Comparison of ENCODE assay signal across 19 cellular contexts in genomic region chr12:132328282-132329029, GRCh38. TPM values are rescaled to one million over a fixed set of nuclear protein-coding genes. Genes with fewer than 3 reads are reported as not detected.
DNase-seq lines count a peak whose midpoint lies in the region; ATAC-seq and TF ChIP-seq lines count a peak whose summit lies in the region.
"Had no signal": no experiment of that assay in that cellular context is flagged by ENCODE, and none has a peak within 500 bp of the region (broad histone marks: within the 10 kb centered on the region; RNA-seq: fewer than 3 reads in every experiment).

No MANE protein-coding gene starts in this region.

- H2BK120ac ChIP-seq in mesenchymal stem cell (ENCODE audit: low read depth, low read length) = no peak overlapping the region

- 74% methylated on average over 31 of the region's 34 CpGs for WGBS in mesenchymal stem cell

- H3K9ac ChIP-seq in fibroblast of lung (ENCODE audit: insufficient read depth, low read length) (no peak overlapping the region), skeletal muscle satellite cell (ENCODE audit: low read depth, low read length) (no peak overlapping the region), mesenchymal stem cell (ENCODE audit: low read length) (no peak overlapping the region)

- H3K27me3 Mint-ChIP-seq in activated T-cell treated with anti-CD3 and anti-CD28 coated beads, Interleukin-2, amount 50 U/mL, for 24 hours = peaks cover 63% of the 10 kb centered on the region

- no peak overlapping the region for H2BK12ac ChIP-seq in mesenchymal stem cell (ENCODE audit: low read length in 2 of 2)

- no peaks in the 10 kb centered on the region for H3K4me1 ChIP-seq in fibroblast of lung (ENCODE audit: control insufficient read depth, extremely low read depth, insufficient read depth, low read length)
- H3K4me1 ChIP-seq in skeletal muscle satellite cell (ENCODE audit: control insufficient read depth, insufficient read depth, low read length) = peaks cover 19% of the 10 kb centered on the region
- H3K4me1 ChIP-seq in mesenchymal stem cell (ENCODE audit: control insufficient read depth, insufficient read depth, low read depth, low read length) = peaks cover 1% of the 10 kb centered on the region

- no peaks in the 10 kb centered on the region for H4K20me1 ChIP-seq in fibroblast of lung (ENCODE audit: control insufficient read depth, extremely low read depth, insufficient read depth, low read length)

- no peaks in the 10 kb centered on the region for H3K9me3 Mint-ChIP-seq in activated T-cell treated with anti-CD3 and anti-CD28 coated beads, Interleukin-2, amount 50 U/mL, for 24 hours

- H3K36me3 Mint-ChIP-seq in activated T-cell treated with anti-CD3 and anti-CD28 coated beads, Interleukin-2, amount 50 U/mL, for 24 hours (ENCODE audit: low read depth) = no peaks in the 10 kb centered on the region
- H3K36me3 Mint-ChIP-seq: CD4-positive, CD25-positive, alpha-beta regulatory T cell had no signal

- peak overlapping the region; percentile 33 for H3K27ac Mint-ChIP-seq in activated T-cell treated with anti-CD3 and anti-CD28 coated beads, Interleukin-2, amount 50 U/mL, for 24 hours
- H3K27ac Mint-ChIP-seq: activated CD8-positive, alpha-beta T cell treated with anti-CD3 and anti-CD28 coated beads, Interleukin-2, amount 10 ng/mL, durations not matched to agents 7 days and 5 days; activated T-helper 2 cell treated with anti-CD3 and anti-CD28 coated beads, Interferon-gamma antibody, Interleukin-2, Interleukin-4, amounts not matched to agents 10 μg/mL and 5 μg/mL and 100 μg/mL, durations not matched to agents 14 hours and 24 hours and 36 hours; nephron had no signal

- H2AK5ac ChIP-seq in mesenchymal stem cell (ENCODE audit: low read length, severe bottlenecking) = no peak overlapping the region

- no peak overlapping the region for H2AFZ ChIP-seq in fibroblast of lung (ENCODE audit: low read length)
- no peak overlapping the region for H2AFZ ChIP-seq in mesenchymal stem cell (ENCODE audit: low read depth, low read length)

- TF ChIP-seq POLR2A in GM18505 (IDR thresholded peaks at IDR 0.05; ENCODE audit: borderline replicate concordance, extremely low read depth, insufficient read depth, insufficient read length) = no peak

- H3K27ac ChIP-seq in WERI-Rb-1 (no peak overlapping the region), fibroblast of lung (ENCODE audit: insufficient read depth, low read length) (peak overlapping the region; percentile 13), mesenchymal stem cell (ENCODE audit: low read length, poor library complexity, severe bottlenecking) (no peak overlapping the region)
- H3K27ac ChIP-seq: ascending aorta, upper lobe of right lung had no signal

- no peak overlapping the region for H3K23ac ChIP-seq in mesenchymal stem cell (ENCODE audit: low read length in 2 of 2)

- H3K4me1 Mint-ChIP-seq in activated T-cell treated with anti-CD3 and anti-CD28 coated beads, Interleukin-2, amount 50 U/mL, for 24 hours (ENCODE audit: low read depth) = peaks cover 25% of the 10 kb centered on the region

- no peaks in the 10 kb centered on the region for H3K79me1 ChIP-seq in mesenchymal stem cell (replicated peaks; ENCODE audit: low read length, poor library complexity, severe bottlenecking)

- H3K14ac ChIP-seq in mesenchymal stem cell (ENCODE audit: low read length in 2 of 2) = no peak overlapping the region

- no peaks in the 10 kb centered on the region for H3K9me3 ChIP-seq in WERI-Rb-1 (ENCODE audit: severe bottlenecking)
- H3K9me3 ChIP-seq in fibroblast of lung (ENCODE audit: control insufficient read depth, insufficient read depth, low read depth, low read length) = no peaks in the 10 kb centered on the region
- no peaks in the 10 kb centered on the region for H3K9me3 ChIP-seq in skeletal muscle satellite cell (replicated peaks; ENCODE audit: low read length)
- H3K9me3 ChIP-seq in mesenchymal stem cell (ENCODE audit: control insufficient read depth, low read length) = peaks cover 5% of the 10 kb centered on the region
- H3K9me3 ChIP-seq: ascending aorta, upper lobe of right lung had no signal

- H3K79me2 ChIP-seq in fibroblast of lung (ENCODE audit: control insufficient read depth, insufficient read depth, low read length) = no peaks in the 10 kb centered on the region

- H3K36me3 ChIP-seq in WERI-Rb-1 (no peaks in the 10 kb centered on the region), fibroblast of lung (ENCODE audit: control insufficient read depth, insufficient read depth, low read length) (no peaks in the 10 kb centered on the region), skeletal muscle satellite cell (ENCODE audit: insufficient read depth, low read length) (no peaks in the 10 kb centered on the region), mesenchymal stem cell (ENCODE audit: control insufficient read depth in 1 of 2, insufficient read depth in 2 of 2, low read depth in 1 of 2, low read length in 2 of 2) (no peaks in the 10 kb centered on the region)
- H3K36me3 ChIP-seq: ascending aorta, upper lobe of right lung had no signal

- no peak overlapping the region for H2BK5ac ChIP-seq in mesenchymal stem cell (ENCODE audit: low read depth, low read length, poor library complexity, severe bottlenecking)

- no peak overlapping the region for H2BK15ac ChIP-seq in mesenchymal stem cell (ENCODE audit: low read depth, poor library complexity, severe bottlenecking)

- no peak for ATAC-seq in GM18505 (IDR thresholded peaks at IDR 0.05; ENCODE audit: unreplicated experiment)
- ATAC-seq: HCT116 had no signal

- H3K4me2 ChIP-seq in fibroblast of lung (ENCODE audit: extremely low read depth, insufficient read depth, low read length) (peak overlapping the region; percentile 29), skeletal muscle satellite cell (ENCODE audit: low read length) (peak overlapping the region; percentile 62), mesenchymal stem cell (ENCODE audit: low read length, poor library complexity, severe bottlenecking) (no peak overlapping the region)

- TF ChIP-seq CTCF in WERI-Rb-1 (IDR thresholded peaks at IDR 0.05; ENCODE audit: low read depth, low read length) (no peak), fibroblast of lung (conservative IDR thresholded peaks at IDR 0.05 in 1 of 2, IDR thresholded peaks at IDR 0.05 in 1 of 2; ENCODE audit: low read depth in 1 of 2, low read length in 2 of 2) (no peak)

- no peak overlapping the region for H4K8ac ChIP-seq in mesenchymal stem cell (ENCODE audit: low read length)

- no peaks in the 10 kb centered on the region for H3K27me3 ChIP-seq in WERI-Rb-1 (ENCODE audit: insufficient read depth, low read depth, severe bottlenecking)
- no peaks in the 10 kb centered on the region for H3K27me3 ChIP-seq in fibroblast of lung (ENCODE audit: control insufficient read depth, insufficient read depth, low read length)
- H3K27me3 ChIP-seq in skeletal muscle satellite cell (ENCODE audit: control insufficient read depth, insufficient read depth, low read length) = peaks cover 29% of the 10 kb centered on the region
- H3K27me3 ChIP-seq in mesenchymal stem cell (ENCODE audit: control insufficient read depth in 1 of 2, insufficient read depth in 1 of 2, low read length in 2 of 2) = peaks cover 0 to 48% of the 10 kb centered on the region in 2 experiments
- H3K27me3 ChIP-seq: ascending aorta had no signal

- DNase-seq in activated T-cell treated with anti-CD3 and anti-CD28 coated beads, Interleukin-2, amount 50 U/mL, for 24 hours = no peak
- DNase-seq in activated T-cell treated with anti-CD3 and anti-CD28 coated beads, Interleukin-2, amount 50 U/mL, for 1 hour = no peak
- DNase-seq in WERI-Rb-1 (no peak), fibroblast of lung (ENCODE audit: low read depth in 2 of 2) (no peak), mesenchymal stem cell (no peak), germinal center (ENCODE audit: low spot score) (no peak)
- DNase-seq: CD4-positive, CD25-positive, alpha-beta regulatory T cell; cortex of kidney; NCI-H1417 treated with DMSO at 0.1 percent for 48 hours; NK-92 treated with Interleukin-12 subunit alpha and Interleukin-12 subunit beta, amount 100 ng/mL, for 24 hours; RPMI8226; upper lobe of right lung had no signal

- H3K4me3 ChIP-seq in WERI-Rb-1 (ENCODE audit: low read depth, low read length) (peak overlapping the region; percentile 50), fibroblast of lung (replicated peaks in 1 of 4; ENCODE audit: control extremely low read depth in 1 of 4, insufficient read depth in 1 of 4, low read depth in 3 of 4, low read length in 4 of 4) (no peak overlapping the region), skeletal muscle satellite cell (ENCODE audit: low read length) (peak overlapping the region; percentile 14), mesenchymal stem cell (ENCODE audit: insufficient read depth in 1 of 2, low read depth in 1 of 2, low read length in 2 of 2) (peak overlapping the region in 1 of 2 experiments; percentile 57)
- H3K4me3 ChIP-seq: ascending aorta, upper lobe of right lung had no signal

- H3K4me3 Mint-ChIP-seq in activated T-cell treated with anti-CD3 and anti-CD28 coated beads, Interleukin-2, amount 50 U/mL, for 24 hours = no peak overlapping the region
- H3K4me3 Mint-ChIP-seq: activated CD8-positive, alpha-beta T cell treated with anti-CD3 and anti-CD28 coated beads, Interleukin-2, amount 10 ng/mL, durations not matched to agents 7 days and 5 days; CD4-positive, CD25-positive, alpha-beta regulatory T cell had no signal

- no peak overlapping the region for H3K4ac ChIP-seq in mesenchymal stem cell (ENCODE audit: low read depth in 1 of 2, low read length in 2 of 2)

- H4K91ac ChIP-seq in mesenchymal stem cell (ENCODE audit: low read length) = no peak overlapping the region

- H3K18ac ChIP-seq in mesenchymal stem cell (ENCODE audit: low read depth in 1 of 2, low read length in 2 of 2) = no peak overlapping the region

RNA-seq across cellular contexts. Expression of gene GALNT9, which starts 0.9 kb away (rescaled TPM):
- total RNA-seq in fibroblast of lung = 0.51 and 2.8 TPM in 2 replicates
- 0.10 and 2.0 TPM in 2 replicates for polyA plus RNA-seq in fibroblast of lung
- polyA plus RNA-seq in fibroblast of lung (2012) = 0.29 and 4.9 TPM in 2 replicates
- 2.8 TPM in 1 of 2 replicates, not detected in the other for polyA minus RNA-seq in fibroblast of lung (ENCODE audit: low replicate concordance)
- total RNA-seq in skeletal muscle satellite cell (2012; rRNA removed) = under 0.01 and 0.25 TPM in 2 replicates
- polyA plus RNA-seq in mesenchymal stem cell (2013, experiment 1 of 2) = not detected
- polyA plus RNA-seq in mesenchymal stem cell (2013, experiment 2 of 2) = not detected
- total RNA-seq: activated CD8-positive, alpha-beta T cell treated with anti-CD3 and anti-CD28 coated beads, Interleukin-2, amount 10 ng/mL, durations not matched to agents 7 days and 5 days; activated T-helper 2 cell treated with anti-CD3 and anti-CD28 coated beads, Interferon-gamma antibody, Interleukin-2, Interleukin-4, amounts not matched to agents 10 μg/mL and 5 μg/mL and 100 μg/mL, durations not matched to agents 14 hours and 24 hours and 36 hours; ascending aorta had no signal

Comparison
In these comparisons a context has a peak if more than half of its experiments do, and no peak if none do; other contexts are left out.
1. H3K4me3 ChIP-seq: peak in WERI-Rb-1 (single experiment) and skeletal muscle satellite cell (single experiment); none in fibroblast of lung (0 of 4).